Comparison of ENCODE assay signal across 11 cellular contexts in the genomic region with DNA sequence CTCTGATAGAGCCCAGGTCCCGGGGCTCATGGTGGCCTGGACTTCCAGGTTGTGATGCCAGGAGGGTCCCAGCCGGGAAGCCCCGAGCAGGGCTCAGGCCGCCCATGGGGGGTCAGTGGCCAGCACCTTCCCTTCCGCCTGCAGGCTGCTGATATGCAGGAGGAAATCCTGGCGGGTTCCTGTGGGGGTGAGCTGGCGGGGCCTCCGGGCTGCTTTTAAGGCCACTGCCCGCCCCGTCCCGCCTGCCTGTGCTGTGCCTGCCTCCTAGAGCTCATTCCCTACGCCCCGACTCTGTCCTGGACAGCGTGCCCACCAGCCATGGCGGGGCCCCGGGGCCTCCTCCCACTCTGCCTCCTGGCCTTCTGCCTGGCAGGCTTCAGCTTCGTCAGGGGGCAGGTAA. TPM values are rescaled to one million over a fixed set of nuclear protein-coding genes. Genes with fewer than 3 reads are reported as not detected.
DNase-seq lines count a peak whose midpoint lies in the region; ATAC-seq and TF ChIP-seq lines count a peak whose summit lies in the region.
"Had no signal": no experiment of that assay in that cellular context is flagged by ENCODE, and none has a peak within 500 bp of the region (broad histone marks: within the 10 kb centered on the region; RNA-seq: fewer than 3 reads in every experiment).

A gene with protein sequence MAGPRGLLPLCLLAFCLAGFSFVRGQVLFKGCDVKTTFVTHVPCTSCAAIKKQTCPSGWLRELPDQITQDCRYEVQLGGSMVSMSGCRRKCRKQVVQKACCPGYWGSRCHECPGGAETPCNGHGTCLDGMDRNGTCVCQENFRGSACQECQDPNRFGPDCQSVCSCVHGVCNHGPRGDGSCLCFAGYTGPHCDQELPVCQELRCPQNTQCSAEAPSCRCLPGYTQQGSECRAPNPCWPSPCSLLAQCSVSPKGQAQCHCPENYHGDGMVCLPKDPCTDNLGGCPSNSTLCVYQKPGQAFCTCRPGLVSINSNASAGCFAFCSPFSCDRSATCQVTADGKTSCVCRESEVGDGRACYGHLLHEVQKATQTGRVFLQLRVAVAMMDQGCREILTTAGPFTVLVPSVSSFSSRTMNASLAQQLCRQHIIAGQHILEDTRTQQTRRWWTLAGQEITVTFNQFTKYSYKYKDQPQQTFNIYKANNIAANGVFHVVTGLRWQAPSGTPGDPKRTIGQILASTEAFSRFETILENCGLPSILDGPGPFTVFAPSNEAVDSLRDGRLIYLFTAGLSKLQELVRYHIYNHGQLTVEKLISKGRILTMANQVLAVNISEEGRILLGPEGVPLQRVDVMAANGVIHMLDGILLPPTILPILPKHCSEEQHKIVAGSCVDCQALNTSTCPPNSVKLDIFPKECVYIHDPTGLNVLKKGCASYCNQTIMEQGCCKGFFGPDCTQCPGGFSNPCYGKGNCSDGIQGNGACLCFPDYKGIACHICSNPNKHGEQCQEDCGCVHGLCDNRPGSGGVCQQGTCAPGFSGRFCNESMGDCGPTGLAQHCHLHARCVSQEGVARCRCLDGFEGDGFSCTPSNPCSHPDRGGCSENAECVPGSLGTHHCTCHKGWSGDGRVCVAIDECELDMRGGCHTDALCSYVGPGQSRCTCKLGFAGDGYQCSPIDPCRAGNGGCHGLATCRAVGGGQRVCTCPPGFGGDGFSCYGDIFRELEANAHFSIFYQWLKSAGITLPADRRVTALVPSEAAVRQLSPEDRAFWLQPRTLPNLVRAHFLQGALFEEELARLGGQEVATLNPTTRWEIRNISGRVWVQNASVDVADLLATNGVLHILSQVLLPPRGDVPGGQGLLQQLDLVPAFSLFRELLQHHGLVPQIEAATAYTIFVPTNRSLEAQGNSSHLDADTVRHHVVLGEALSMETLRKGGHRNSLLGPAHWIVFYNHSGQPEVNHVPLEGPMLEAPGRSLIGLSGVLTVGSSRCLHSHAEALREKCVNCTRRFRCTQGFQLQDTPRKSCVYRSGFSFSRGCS (N-terminal part only) (plus strand): TSS at position 243 of the 400 bp plus-strand sequence. CDS start 76 bp downstream, at position 319.

- intact Hi-C loops in Right ventricle myocardium superior (cut with DNase I): no loop called here
- intact Hi-C loops in uterus (cut with DNase I; ENCODE audit: low total_unique reads): no loop called here

- H3K4me1 ChIP-seq in SK-N-SH (ENCODE audit: control insufficient read depth in 1 of 2, insufficient read depth in 2 of 2, low read depth in 1 of 2, low read length in 1 of 2) (peaks cover 3 to 12% of the 10 kb centered on the region in 2 experiments; a peak in 2 of 4 replicates), uterus (no peaks in the 10 kb centered on the region)

- H3K27me3 Mint-ChIP-seq in naive thymus-derived CD8-positive, alpha-beta T cell: peaks cover 0 to 2% (median 0%) of the 10 kb centered on the region in 5 donors

- peak within 1 kb of the TSS in 5 of 10 donors; percentile 16 to 92 (median 69) for H3K27ac Mint-ChIP-seq in naive thymus-derived CD8-positive, alpha-beta T cell

- no peak for TF ChIP-seq EP300 in SK-N-SH (IDR thresholded peaks at IDR 0.05; ENCODE audit: borderline replicate concordance in 1 of 2, low read depth in 1 of 2, low read length in 1 of 2)

- H3K9me3 Mint-ChIP-seq in naive thymus-derived CD8-positive, alpha-beta T cell: no peaks in the 10 kb centered on the region

- H3K4me3 ChIP-seq in SK-N-SH (ENCODE audit: low read depth in 2 of 2, low read length in 1 of 2): no peak within 1 kb of the TSS
- peak within 1 kb of the TSS in 1 of 2 donors; percentile 1 for H3K4me3 ChIP-seq in uterus

- H3K27ac ChIP-seq in SK-N-SH (ENCODE audit: low read depth in 2 of 2, low read length in 1 of 2): no peak within 1 kb of the TSS
- H3K27ac ChIP-seq in uterus: peak within 1 kb of the TSS; percentile 29 to 61

- H3K27me3 ChIP-seq in SK-N-SH (ENCODE audit: insufficient read depth): no peaks in the 10 kb centered on the region
- no peaks in the 10 kb centered on the region for H3K27me3 ChIP-seq in uterus

- POLR2A ChIA-PET in SK-N-SH (lab: Yijun Ruan, JAX): interaction anchor here (0.6 kb wide), 1 partner anchor 49 kb away, joined by 3 read pairs; no protein-coding TSS in a partner anchor
- POLR2A ChIA-PET in naive thymus-derived CD8-positive, alpha-beta T cell (lab: Charles Lee): no interaction called here

- peaks cover 0 to 20% (median 2%) of the 10 kb centered on the region in 3 donors for H3K36me3 Mint-ChIP-seq in naive thymus-derived CD8-positive, alpha-beta T cell

- no peaks in the 10 kb centered on the region for H3K9me3 ChIP-seq in SK-N-SH
- no peaks in the 10 kb centered on the region for H3K9me3 ChIP-seq in uterus

- peak within 1 kb of the TSS in 4 of 10 donors; percentile 26 to 58 (median 32) for H3K4me3 Mint-ChIP-seq in naive thymus-derived CD8-positive, alpha-beta T cell

- no peak for TF ChIP-seq CTCF in SK-N-SH (IDR thresholded peaks at IDR 0.05)
- no peak for TF ChIP-seq CTCF in uterus (IDR thresholded peaks at IDR 0.05)

- peaks cover 4 to 26% of the 10 kb centered on the region in 2 experiments for H3K36me3 ChIP-seq in SK-N-SH (replicated peaks in 1 of 2; ENCODE audit: control insufficient read depth in 1 of 2, insufficient read depth in 2 of 2, low read length in 1 of 2)
- no peaks in the 10 kb centered on the region for H3K36me3 ChIP-seq in uterus

- no peaks in the 10 kb centered on the region for H3K9me2 ChIP-seq in SK-N-SH

- H3K79me2 ChIP-seq in SK-N-SH (ENCODE audit: insufficient read depth): no peaks in the 10 kb centered on the region

- no peak within 1 kb of the TSS for H2AFZ ChIP-seq in SK-N-SH (ENCODE audit: low read depth)

- H3K4me2 ChIP-seq in SK-N-SH: no peak within 1 kb of the TSS

- no peaks in the 10 kb centered on the region for H4K20me1 ChIP-seq in SK-N-SH (ENCODE audit: insufficient read depth)

- no peak for TF ChIP-seq POLR2A in uterus (IDR thresholded peaks at IDR 0.05)

- CTCF ChIA-PET in SK-N-SH (lab: Yijun Ruan, JAX): interaction anchor here (1.3 to 2.1 kb wide), 2 partner anchors 13 to 15 kb away, joined by 3 to 8 read pairs; no protein-coding TSS in a partner anchor

- no peak within 1 kb of the TSS for H3K9ac ChIP-seq in SK-N-SH

- no peak for TF ChIP-seq RAD21 in SK-N-SH (IDR thresholded peaks at IDR 0.05; ENCODE audit: low read length)

- 81% methylated on average over 4 of the region's 17 CpGs for whole genome bisulfite sequencing in SK-N-SH (ENCODE audit: low lambda C conversion rate)

- H3F3A ChIP-seq in SK-N-SH (replicated peaks; ENCODE audit: insufficient read depth): no peaks in the 10 kb centered on the region

- H3K4me1 Mint-ChIP-seq in naive thymus-derived CD8-positive, alpha-beta T cell: peaks cover 4 to 17% (median 9%) of the 10 kb centered on the region in 4 donors

- ATAC-seq in SK-N-SH treated with all-trans-retinoic acid at 6 μM for 48 hours: peak; percentile 3; the same call in 2 of the 3 replicates
- ATAC-seq in Right ventricle myocardium superior (ENCODE audit: poor library complexity): peak; percentile 33
- ATAC-seq in naive thymus-derived CD8-positive, alpha-beta T cell: peak; percentile 29 to 39
- no peak for ATAC-seq in HG03045 (IDR thresholded peaks at IDR 0.05; ENCODE audit: unreplicated experiment)

- DNase-seq in SK-N-SH: no peak
- peak; percentile 84 for DNase-seq in Right ventricle myocardium superior
- no peak for DNase-seq in naive thymus-derived CD8-positive, alpha-beta T cell
- DNase-seq in uterus: peak; percentile 44 to 68
- no peak for DNase-seq in DMS53 (lab: John Stamatoyannopoulos, UW)
- no peak for DNase-seq in COLO829 (ENCODE audit: low spot score)
- DNase-seq: 8988T; activated CD4-positive, alpha-beta T cell treated with anti-CD3 and anti-CD28 coated beads, Interleukin-2, amount 50 U/mL, for 4 hours; kidney glomerular epithelial cell had no signal

TF ChIP-seq in SK-N-SH treated with all-trans-retinoic acid at 6 μM for 48 hours, 23 proteins besides CTCF, POLR2A, EP300 and RAD21 (continues in another document):
- TF ChIP-seq ZNF70 (CRISPR knock-in tag; IDR thresholded peaks at IDR 0.05): no peak
- TF ChIP-seq, protein P1, sequence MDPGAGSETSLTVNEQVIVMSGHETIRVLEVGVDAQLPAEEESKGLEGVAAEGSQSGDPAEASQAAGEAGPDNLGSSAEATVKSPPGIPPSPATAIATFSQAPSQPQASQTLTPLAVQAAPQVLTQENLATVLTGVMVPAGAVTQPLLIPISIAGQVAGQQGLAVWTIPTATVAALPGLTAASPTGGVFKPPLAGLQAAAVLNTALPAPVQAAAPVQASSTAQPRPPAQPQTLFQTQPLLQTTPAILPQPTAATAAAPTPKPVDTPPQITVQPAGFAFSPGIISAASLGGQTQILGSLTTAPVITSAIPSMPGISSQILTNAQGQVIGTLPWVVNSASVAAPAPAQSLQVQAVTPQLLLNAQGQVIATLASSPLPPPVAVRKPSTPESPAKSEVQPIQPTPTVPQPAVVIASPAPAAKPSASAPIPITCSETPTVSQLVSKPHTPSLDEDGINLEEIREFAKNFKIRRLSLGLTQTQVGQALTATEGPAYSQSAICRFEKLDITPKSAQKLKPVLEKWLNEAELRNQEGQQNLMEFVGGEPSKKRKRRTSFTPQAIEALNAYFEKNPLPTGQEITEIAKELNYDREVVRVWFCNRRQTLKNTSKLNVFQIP (CRISPR knock-in tag; IDR thresholded peaks at IDR 0.05; ENCODE audit: borderline replicate concordance, low read depth): no peak
- no peak for TF ChIP-seq ISL1 (CRISPR knock-in tag; IDR thresholded peaks at IDR 0.05)
- TF ChIP-seq ZFP30 (CRISPR knock-in tag; IDR thresholded peaks at IDR 0.05): no peak

TF ChIP-seq in SK-N-SH, 30 proteins besides CTCF, POLR2A, EP300 and RAD21:
- TF ChIP-seq CHD2 (IDR thresholded peaks at IDR 0.05; ENCODE audit: low read length, partially characterized antibody): no peak
- TF ChIP-seq NFIC (IDR thresholded peaks at IDR 0.05; ENCODE audit: borderline replicate concordance): no peak

RNA-seq across cellular contexts. Expression of the gene that starts here (rescaled TPM):
- polyA plus RNA-seq in SK-N-SH (2012; rRNA removed): 0.03 and 0.05 TPM in 2 replicates
- polyA plus RNA-seq in SK-N-SH (2012; cell fraction: cytosol; rRNA removed): 0.01 TPM in 2 replicates
- 0.12 and 0.32 TPM in 2 replicates for polyA plus RNA-seq in SK-N-SH (2012; cell fraction: nucleus; rRNA removed)
- total RNA-seq in Right ventricle myocardium superior: 74.7 TPM
- 1 to 10 TPM; 6.1 to 9.8 TPM for total RNA-seq in naive thymus-derived CD8-positive, alpha-beta T cell
- not detected for polyA plus RNA-seq in naive thymus-derived CD8-positive, alpha-beta T cell
- total RNA-seq in uterus: 100 to 1,000 TPM in 1 of 4 donors, 10 to 100 TPM in 3; 55.3 to 216 (median 78.2) TPM

Comparison
In these comparisons a context has a peak if more than half of its experiments do, and no peak if none do; other contexts are left out.
1. DNase-seq: peak in Right ventricle myocardium superior (single experiment) and uterus (2 of 2); none in SK-N-SH (single experiment), naive thymus-derived CD8-positive, alpha-beta T cell (0 of 10), DMS53 (single experiment) and COLO829 (single experiment).
2. H3K27ac ChIP-seq: peak in uterus (2 of 2); none in SK-N-SH (0 of 2).